In the genomic region with DNA sequence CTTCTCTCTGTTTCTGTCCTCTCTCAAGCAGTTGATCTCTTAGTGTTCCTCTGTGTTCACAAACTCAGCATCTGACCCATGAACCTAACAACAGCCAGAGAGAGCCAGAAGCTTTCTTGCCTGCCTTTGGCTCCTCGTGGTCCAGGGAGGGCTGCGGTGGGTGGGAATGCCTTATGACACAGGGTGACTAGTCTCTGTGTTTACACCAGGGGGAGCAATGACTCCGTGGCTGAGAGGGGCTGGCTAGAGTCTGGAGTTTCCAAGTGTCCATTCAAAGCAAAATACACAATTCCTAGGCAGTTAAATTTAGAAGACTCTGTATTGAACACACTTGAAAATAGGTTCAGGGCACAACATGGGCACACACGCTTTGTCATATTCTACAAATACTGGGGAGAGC, we compare ENCODE assay signal across 9 cellular contexts.
DNase-seq lines count a peak whose midpoint lies in the region; TF ChIP-seq lines count a peak whose summit lies in the region.
"Had no signal": no experiment of that assay in that cellular context is flagged by ENCODE, and none has a peak within 500 bp of the region (broad histone marks: within the 10 kb centered on the region; RNA-seq: fewer than 3 reads in every experiment).

No MANE protein-coding gene starts in this region.

- peak; percentile 65 for TF ChIP-seq RAD21 in neural cell (conservative IDR thresholded peaks at IDR 0.05)

- H3K9ac ChIP-seq in OCI-LY3 (ENCODE audit: low read length) (no peak overlapping the region), neural cell (ENCODE audit: low read length) (no peak overlapping the region)

- TF ChIP-seq CTCF in GM06990 (IDR thresholded peaks at IDR 0.05; ENCODE audit: insufficient read depth, low read length, poor library complexity, severe bottlenecking) (peak; percentile 47), OCI-LY3 (IDR thresholded peaks at IDR 0.05; ENCODE audit: low read depth, low read length) (peak; percentile 84), epithelial cell of proximal tubule (conservative IDR thresholded peaks at IDR 0.05; ENCODE audit: low read depth, low read length) (peak; percentile 67), neural cell (IDR thresholded peaks at IDR 0.05; ENCODE audit: poor library complexity, severe bottlenecking) (peak; percentile 56)

- no peaks in the 10 kb centered on the region for H3K36me3 ChIP-seq in GM06990 (ENCODE audit: control insufficient read depth, insufficient read depth, low read length)
- H3K36me3 ChIP-seq in H7 (replicated peaks; ENCODE audit: control insufficient read depth, insufficient read depth, low read length): no peaks in the 10 kb centered on the region
- H3K36me3 ChIP-seq in OCI-LY3 (replicated peaks; ENCODE audit: low read depth, low read length): no peaks in the 10 kb centered on the region
- H3K36me3 ChIP-seq in neural cell (ENCODE audit: insufficient read depth, low read length): no peaks in the 10 kb centered on the region
- H3K36me3 ChIP-seq: SJSA1 had no signal

- H4K20me1 ChIP-seq in OCI-LY3 (ENCODE audit: insufficient read depth, low read length): no peaks in the 10 kb centered on the region
- H4K20me1 ChIP-seq in neural cell (ENCODE audit: insufficient read depth): no peaks in the 10 kb centered on the region

- no peaks in the 10 kb centered on the region for H3K27me3 ChIP-seq in GM06990 (replicated peaks; ENCODE audit: control insufficient read depth, insufficient read depth, low read length)
- H3K27me3 ChIP-seq in H7 (ENCODE audit: control insufficient read depth, insufficient read depth, low read length): no peaks in the 10 kb centered on the region
- no peaks in the 10 kb centered on the region for H3K27me3 ChIP-seq in OCI-LY3 (ENCODE audit: low read depth, low read length)
- no peaks in the 10 kb centered on the region for H3K27me3 ChIP-seq in neural cell (ENCODE audit: insufficient read depth, low read depth, low read length)
- H3K27me3 ChIP-seq: SJSA1 had no signal

- no peaks in the 10 kb centered on the region for H3K79me2 ChIP-seq in OCI-LY3 (ENCODE audit: low read length)
- no peaks in the 10 kb centered on the region for H3K79me2 ChIP-seq in neural cell (replicated peaks; ENCODE audit: insufficient read depth, low read length)

- H3F3A ChIP-seq in neural cell (ENCODE audit: insufficient read depth, low read length, poor library complexity, severe bottlenecking): no peaks in the 10 kb centered on the region

- no peaks in the 10 kb centered on the region for H3K9me2 ChIP-seq in neural cell (ENCODE audit: insufficient read depth, low read length)

- H3K4me3 ChIP-seq in GM06990 (replicated peaks; ENCODE audit: low read depth, low read length): no peak overlapping the region
- H3K4me3 ChIP-seq in H7 (ENCODE audit: insufficient read depth, low read depth, low read length): no peak overlapping the region
- H3K4me3 ChIP-seq in OCI-LY3 (ENCODE audit: low read length): no peak overlapping the region
- H3K4me3 ChIP-seq in epithelial cell of proximal tubule (ENCODE audit: low read depth, low read length): no peak overlapping the region
- H3K4me3 ChIP-seq in neural cell (ENCODE audit: low read length): no peak overlapping the region
- H3K4me3 ChIP-seq: SJSA1 had no signal

- peaks cover 14% of the 10 kb centered on the region for H3K4me1 ChIP-seq in OCI-LY3 (ENCODE audit: low read length)
- H3K4me1 ChIP-seq: SJSA1 had no signal

- H3K9me3 ChIP-seq in OCI-LY3 (ENCODE audit: insufficient read depth, low read length) (no peaks in the 10 kb centered on the region), neural cell (ENCODE audit: low read length) (no peaks in the 10 kb centered on the region)
- H3K9me3 ChIP-seq: SJSA1 had no signal

- DNase-seq in GM06990 (ENCODE audit: extremely low read depth, insufficient read length): no peak
- peak; percentile 73 for DNase-seq in H7
- no peak for DNase-seq in epithelial cell of proximal tubule (ENCODE audit: low read depth)
- no peak for DNase-seq in stimulated activated CD4-positive, alpha-beta T cell treated with anti-CD3 and anti-CD28 coated beads, Interleukin-4, amount 100 ng/mL, for 1 hour
- no peak for DNase-seq in kidney glomerular epithelial cell (lab: John Stamatoyannopoulos, UW)
- no peak for DNase-seq in NCI-H1694 (lab: John Stamatoyannopoulos, UW)

- H3K27ac ChIP-seq in OCI-LY3 (ENCODE audit: low read length): no peak overlapping the region
- H3K27ac ChIP-seq in neural cell (ENCODE audit: low read length): no peak overlapping the region
- H3K27ac ChIP-seq: SJSA1 had no signal

- no peak for TF ChIP-seq EP300 in neural cell (conservative IDR thresholded peaks at IDR 0.05; ENCODE audit: poor library complexity, severe bottlenecking)

- H2AFZ ChIP-seq in OCI-LY3 (ENCODE audit: low read depth, low read length): 0 out of 2 replicates have a peak overlapping the region, but pooled peaks have one; percentile 13
- H2AFZ ChIP-seq in neural cell (ENCODE audit: low read depth, low read length): no peak overlapping the region

- peak overlapping the region; percentile 41; the same call in 1 of the 2 replicates for H3K4me2 ChIP-seq in OCI-LY3 (ENCODE audit: low read length)
- no peak overlapping the region for H3K4me2 ChIP-seq in neural cell (ENCODE audit: low read length)

TF ChIP-seq in neural cell, 6 proteins besides CTCF, POLR2A, EP300 and RAD21:
- peak; percentile 70 for TF ChIP-seq SMC3 (conservative IDR thresholded peaks at IDR 0.05; ENCODE audit: poor library complexity)
- TF ChIP-seq, protein P1, sequence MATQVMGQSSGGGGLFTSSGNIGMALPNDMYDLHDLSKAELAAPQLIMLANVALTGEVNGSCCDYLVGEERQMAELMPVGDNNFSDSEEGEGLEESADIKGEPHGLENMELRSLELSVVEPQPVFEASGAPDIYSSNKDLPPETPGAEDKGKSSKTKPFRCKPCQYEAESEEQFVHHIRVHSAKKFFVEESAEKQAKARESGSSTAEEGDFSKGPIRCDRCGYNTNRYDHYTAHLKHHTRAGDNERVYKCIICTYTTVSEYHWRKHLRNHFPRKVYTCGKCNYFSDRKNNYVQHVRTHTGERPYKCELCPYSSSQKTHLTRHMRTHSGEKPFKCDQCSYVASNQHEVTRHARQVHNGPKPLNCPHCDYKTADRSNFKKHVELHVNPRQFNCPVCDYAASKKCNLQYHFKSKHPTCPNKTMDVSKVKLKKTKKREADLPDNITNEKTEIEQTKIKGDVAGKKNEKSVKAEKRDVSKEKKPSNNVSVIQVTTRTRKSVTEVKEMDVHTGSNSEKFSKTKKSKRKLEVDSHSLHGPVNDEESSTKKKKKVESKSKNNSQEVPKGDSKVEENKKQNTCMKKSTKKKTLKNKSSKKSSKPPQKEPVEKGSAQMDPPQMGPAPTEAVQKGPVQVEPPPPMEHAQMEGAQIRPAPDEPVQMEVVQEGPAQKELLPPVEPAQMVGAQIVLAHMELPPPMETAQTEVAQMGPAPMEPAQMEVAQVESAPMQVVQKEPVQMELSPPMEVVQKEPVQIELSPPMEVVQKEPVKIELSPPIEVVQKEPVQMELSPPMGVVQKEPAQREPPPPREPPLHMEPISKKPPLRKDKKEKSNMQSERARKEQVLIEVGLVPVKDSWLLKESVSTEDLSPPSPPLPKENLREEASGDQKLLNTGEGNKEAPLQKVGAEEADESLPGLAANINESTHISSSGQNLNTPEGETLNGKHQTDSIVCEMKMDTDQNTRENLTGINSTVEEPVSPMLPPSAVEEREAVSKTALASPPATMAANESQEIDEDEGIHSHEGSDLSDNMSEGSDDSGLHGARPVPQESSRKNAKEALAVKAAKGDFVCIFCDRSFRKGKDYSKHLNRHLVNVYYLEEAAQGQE (IDR thresholded peaks at IDR 0.05; ENCODE audit: borderline replicate concordance): no peak
TF ChIP-seq in neural cell: peak in this region for 1.
